In genomic region chr5:91787718-91788117, GRCh38 we compare ENCODE assay signal across 25 cellular contexts.
DNase-seq lines count a peak whose midpoint lies in the region; ATAC-seq and TF ChIP-seq lines count a peak whose summit lies in the region.
"Had no signal": no experiment of that assay in that cellular context is flagged by ENCODE, and none has a peak within 500 bp of the region (broad histone marks: within the 10 kb centered on the region; RNA-seq: fewer than 3 reads in every experiment).

No MANE protein-coding gene starts in this region.

- intact Hi-C loops in ovary (cut with DNase I): no loop called here

- TF ChIP-seq POLR2A in ovary (IDR thresholded peaks at IDR 0.05): no peak

- no peaks in the 10 kb centered on the region for H3K9me3 ChIP-seq in ovary
- H3K9me3 ChIP-seq: body of pancreas, lower lobe of right lung, stomach had no signal

- TF ChIP-seq EP300 in ovary (IDR thresholded peaks at IDR 0.05): no peak

- in situ Hi-C loops in astrocyte of the cerebellum (cut with HindIII; ENCODE audit: low sequenced_read_pairs): no loop called here

- 18 to 26% (median 19%) methylated on average over 1 of the region's 1 CpG for WGBS in ovary, 3 donors

- DNase-seq in EL (peak; percentile 53), LoVo (ENCODE audit: low spot score) (peak; percentile 15), astrocyte of the cerebellum (ENCODE audit: low read depth) (peak; percentile 73), foreskin keratinocyte (peak; percentile 22 to 54), ovary (no peak), Ammon's horn (ENCODE audit: low spot score) (no peak)
- DNase-seq in stimulated activated CD4-positive, alpha-beta T cell treated with anti-CD3 and anti-CD28 coated beads, Interleukin-12 subunit alpha, Interleukin-12 subunit beta, amount 100 ng/mL, for 4 hours: no peak
- DNase-seq: activated B cell treated with CpG ODN at 0.5 μM for 24 hours; activated CD4-positive, alpha-beta memory T cell treated with anti-CD3 and anti-CD28 coated beads, Interleukin-2, amount 10 ng/mL, durations not matched to agents 7 days and 5 days; activated naive CD4-positive, alpha-beta T cell treated with anti-CD3 and anti-CD28 coated beads, Interleukin-2, amount 10 ng/mL, durations not matched to agents 7 days and 5 days; activated T-cell treated with anti-CD3 and anti-CD28 coated beads, Interleukin-2, amount 50 U/mL, for 1 hour; AML-193; body of pancreas; erythroblast; immature natural killer cell; lower lobe of right lung; NCI-H1694 treated with DMSO at 0.1 percent for 48 hours; NCI-H2227 treated with DMSO at 0.1 percent for 48 hours; NK-92 treated with Interleukin-12 subunit alpha and Interleukin-12 subunit beta, amount 100 ng/mL, for 24 hours; right cardiac atrium; stomach; T-helper 17 cell had no signal

- H3K27ac ChIP-seq in foreskin keratinocyte (no peak overlapping the region), ovary (no peak overlapping the region)
- H3K27ac ChIP-seq: body of pancreas, lower lobe of right lung, stomach had no signal

- no peak overlapping the region for H3K4me3 ChIP-seq in astrocyte of the cerebellum (ENCODE audit: low read depth, low read length)
- H3K4me3 ChIP-seq in ovary: no peak overlapping the region
- H3K4me3 ChIP-seq: body of pancreas, GM12878, lower lobe of right lung, stomach had no signal

- no peak for TF ChIP-seq CTCF in astrocyte of the cerebellum (IDR thresholded peaks at IDR 0.05; ENCODE audit: low read depth, low read length, missing control alignments)
- TF ChIP-seq CTCF in foreskin keratinocyte (conservative IDR thresholded peaks at IDR 0.05): no peak
- no peak for TF ChIP-seq CTCF in ovary (IDR thresholded peaks at IDR 0.05)

- no peaks in the 10 kb centered on the region for H3K27me3 ChIP-seq in foreskin keratinocyte
- H3K27me3 ChIP-seq in ovary: no peaks in the 10 kb centered on the region
- H3K27me3 ChIP-seq: body of pancreas, stomach had no signal

- peak; percentile 58 for ATAC-seq in foreskin keratinocyte
- no peak for ATAC-seq in GM21576 (IDR thresholded peaks at IDR 0.05; ENCODE audit: unreplicated experiment)
- ATAC-seq: body of pancreas, GM12878, lower lobe of right lung, right cardiac atrium, Right ventricle myocardium inferior, T-helper 17 cell had no signal

- no peaks in the 10 kb centered on the region for H3K4me1 ChIP-seq in foreskin keratinocyte
- no peaks in the 10 kb centered on the region for H3K4me1 ChIP-seq in ovary (ENCODE audit: insufficient read depth)
- H3K4me1 ChIP-seq: body of pancreas, lower lobe of right lung, stomach had no signal

- no peaks in the 10 kb centered on the region for H3K36me3 ChIP-seq in ovary
- H3K36me3 ChIP-seq: lower lobe of right lung, stomach had no signal

Comparison
In these comparisons a context has a peak if more than half of its experiments do, and no peak if none do; other contexts are left out.
1. DNase-seq: peak in EL (single experiment), LoVo (single experiment), astrocyte of the cerebellum (single experiment) and foreskin keratinocyte (2 of 2); none in ovary (0 of 5), Ammon's horn (single experiment) and stimulated activated CD4-positive, alpha-beta T cell treated with anti-CD3 and anti-CD28 coated beads, Interleukin-12 subunit alpha, Interleukin-12 subunit beta, amount 100 ng/mL, for 4 hours (single experiment).